18 cellular contexts compared by ENCODE assay signal in genomic region chr19:5254944-5255343, GRCh38.
DNase-seq lines count a peak whose midpoint lies in the region; ATAC-seq, FAIRE-seq and TF ChIP-seq lines count a peak whose summit lies in the region.
"Had no signal": no experiment of that assay in that cellular context is flagged by ENCODE, and none has a peak within 500 bp of the region (broad histone marks: within the 10 kb centered on the region; RNA-seq: fewer than 3 reads in every experiment).

No MANE protein-coding gene starts in this region.

- RAD21 ChIA-PET in GM12878 (lab: Charles Lee; ENCODE audit: unreplicated experiment), result no interaction called here

- H3K79me2 ChIP-seq in GM12878 (ENCODE audit: control insufficient read depth, insufficient read depth, low read length), result no peaks in the 10 kb centered on the region

- POLR2A ChIA-PET in GM12878 (lab: Charles Lee), result no interaction called here
- POLR2A ChIA-PET in naive thymus-derived CD4-positive, alpha-beta T cell (lab: Charles Lee), result no interaction called here

- TF ChIP-seq EP300 in Ishikawa (IDR thresholded peaks at IDR 0.05; ENCODE audit: borderline replicate concordance), result no peak
- TF ChIP-seq EP300 in GM12878 (IDR thresholded peaks at IDR 0.05; ENCODE audit: borderline replicate concordance in 1 of 2, control insufficient read depth in 1 of 2, low read depth in 2 of 2, low read length in 2 of 2), result no peak

- no peak overlapping the region for H3K27ac Mint-ChIP-seq in endothelial cell (ENCODE audit: unreplicated experiment)
- H3K27ac Mint-ChIP-seq in naive thymus-derived CD4-positive, alpha-beta T cell, result no peak overlapping the region
- H3K27ac Mint-ChIP-seq: CD4-positive, CD25-positive, alpha-beta regulatory T cell; H9 had no signal

- H3K4me3 Mint-ChIP-seq in endothelial cell (ENCODE audit: unreplicated experiment), result peak overlapping the region; percentile 18
- H3K4me3 Mint-ChIP-seq in naive thymus-derived CD4-positive, alpha-beta T cell, result no peak overlapping the region
- H3K4me3 Mint-ChIP-seq: CD4-positive, CD25-positive, alpha-beta regulatory T cell; H9 had no signal

- H3K27me3 Mint-ChIP-seq in endothelial cell (ENCODE audit: unreplicated experiment), result peaks cover 5% of the 10 kb centered on the region
- no peaks in the 10 kb centered on the region for H3K27me3 Mint-ChIP-seq in naive thymus-derived CD4-positive, alpha-beta T cell
- H3K27me3 Mint-ChIP-seq: CD4-positive, CD25-positive, alpha-beta regulatory T cell had no signal

- no peaks in the 10 kb centered on the region; a peak in 1 of 4 replicates for H3K36me3 ChIP-seq in GM12878 (ENCODE audit: control insufficient read depth in 2 of 2, insufficient read depth in 2 of 2, low read length in 1 of 2)
- H3K36me3 ChIP-seq in naive thymus-derived CD4-positive, alpha-beta T cell (ENCODE audit: control insufficient read depth in 2 of 3, insufficient read depth in 3 of 3, low read length in 3 of 3), result peaks cover 0 to 5% (median 0%) of the 10 kb centered on the region in 3 experiments

- TF ChIP-seq RAD21 in Ishikawa (IDR thresholded peaks at IDR 0.05; ENCODE audit: low read depth) (no peak), GM12878 (IDR thresholded peaks at IDR 0.05; ENCODE audit: insufficient read depth, low read depth, low read length) (no peak)

- ATAC-seq in GM12878 (no peak), GM21717 (IDR thresholded peaks at IDR 0.05; ENCODE audit: unreplicated experiment) (no peak)
- ATAC-seq in naive thymus-derived CD4-positive, alpha-beta T cell, result no peak

- no peak for TF ChIP-seq POLR2A in GM12878 (IDR thresholded peaks at IDR 0.05; ENCODE audit: low read depth, low read length)

- WGBS in GM12878 (ENCODE audit: insufficient coverage, insufficient replicate concordance, low lambda C conversion rate, missing lambda C conversion rate), result 4% methylated on average over 1 of the region's 1 CpG

- H3K4me1 Mint-ChIP-seq in endothelial cell (ENCODE audit: unreplicated experiment), result no peaks in the 10 kb centered on the region
- H3K4me1 Mint-ChIP-seq in naive thymus-derived CD4-positive, alpha-beta T cell, result no peaks in the 10 kb centered on the region
- H3K4me1 Mint-ChIP-seq: CD4-positive, CD25-positive, alpha-beta regulatory T cell had no signal

- no peak for FAIRE-seq in GM12878 (lab: Jason Lieb, UNC)
- FAIRE-seq: A204.1, D721Med, G401.6 had no signal

- no peak overlapping the region for H3K4me2 ChIP-seq in GM12878 (ENCODE audit: control insufficient read depth, insufficient read depth)

- DNase-seq in GM12878 (ENCODE audit: low read depth, low spot score) (no peak), endothelial cell (ENCODE audit: low spot score) (no peak), HCEC 1CT (no peak)
- no peak for DNase-seq in naive thymus-derived CD4-positive, alpha-beta T cell
- DNase-seq: ACHN; BE2C; C1 segment of cervical spinal cord; Caco-2; CD4-positive, CD25-positive, alpha-beta regulatory T cell; GOT3; H9; KBM-7 had no signal

- peaks cover 36% of the 10 kb centered on the region for H3K36me3 Mint-ChIP-seq in endothelial cell (ENCODE audit: low read depth, unreplicated experiment)
- peaks cover 2 to 34% (median 23%) of the 10 kb centered on the region in 5 donors for H3K36me3 Mint-ChIP-seq in naive thymus-derived CD4-positive, alpha-beta T cell
- H3K36me3 Mint-ChIP-seq: CD4-positive, CD25-positive, alpha-beta regulatory T cell had no signal

- H3K27ac ChIP-seq in GM12878 (ENCODE audit: control insufficient read depth, insufficient read depth), result no peak overlapping the region
- peak overlapping the region; percentile 2 for H3K27ac ChIP-seq in temporal lobe (ENCODE audit: low read depth, low read length)
- H3K27ac ChIP-seq in naive thymus-derived CD4-positive, alpha-beta T cell (ENCODE audit: low read depth, low read length), result no peak overlapping the region

- SMC1A ChIA-PET in GM12878 (lab: Charles Lee; ENCODE audit: uncharacterized antibody, unreplicated experiment), result no interaction called here

- no peak overlapping the region for H2AFZ ChIP-seq in GM12878 (ENCODE audit: control insufficient read depth, low read depth, low read length)

- intact Hi-C loops in GM12878 (cut with micrococcal nuclease; ENCODE audit: unreplicated experiment), result no loop called here
- intact Hi-C loops in naive thymus-derived CD4-positive, alpha-beta T cell (cut with micrococcal nuclease), result no loop called here

- no peaks in the 10 kb centered on the region for H3K27me3 ChIP-seq in GM12878 (replicated peaks in 1 of 2; ENCODE audit: control insufficient read depth in 2 of 2, insufficient read depth in 2 of 2, low read length in 1 of 2)
- no peaks in the 10 kb centered on the region for H3K27me3 ChIP-seq in naive thymus-derived CD4-positive, alpha-beta T cell (ENCODE audit: control insufficient read depth in 2 of 2, insufficient read depth in 2 of 2, low read length in 2 of 2)
- H3K27me3 ChIP-seq: BE2C had no signal

- H3K9me3 ChIP-seq in GM12878 (replicated peaks; ENCODE audit: control insufficient read depth, insufficient read depth, low read length), result peaks cover 5% of the 10 kb centered on the region; the same call in 1 of the 3 replicates
- H3K9me3 ChIP-seq in naive thymus-derived CD4-positive, alpha-beta T cell (ENCODE audit: control insufficient read depth in 2 of 3, low read length in 3 of 3), result peaks cover 0 to 27% (median 4%) of the 10 kb centered on the region in 3 experiments
- H3K9me3 ChIP-seq: BE2C, Caco-2 had no signal

- H3K4me3 ChIP-seq in GM12878, result no peak overlapping the region
- H3K4me3 ChIP-seq in naive thymus-derived CD4-positive, alpha-beta T cell (ENCODE audit: low read length), result no peak overlapping the region

- in situ Hi-C loops in GM12878 (cut with MboI), result no loop called here

- no peak overlapping the region for H3K9ac ChIP-seq in GM12878 (ENCODE audit: control insufficient read depth, insufficient read depth, low read length)

- no peak for TF ChIP-seq CTCF in GM12878 (IDR thresholded peaks at IDR 0.05 in 2 of 3, conservative IDR thresholded peaks at IDR 0.05 in 1 of 3; ENCODE audit: control insufficient read depth in 2 of 3, extremely low read depth in 1 of 3, insufficient read depth in 1 of 3, low read depth in 3 of 3, low read length in 3 of 3)
- TF ChIP-seq CTCF in endothelial cell (IDR thresholded peaks at IDR 0.05; ENCODE audit: unreplicated experiment), result no peak

- no peaks in the 10 kb centered on the region for H3K9me3 Mint-ChIP-seq in endothelial cell (ENCODE audit: unreplicated experiment)
- H3K9me3 Mint-ChIP-seq in naive thymus-derived CD4-positive, alpha-beta T cell, result peaks cover 0 to 43% (median 22%) of the 10 kb centered on the region in 11 donors

- no TSS peak for BruUV-seq in GM12878 (replicated peaks; lab: Mats Ljungman, UMichigan)

- H4K20me1 ChIP-seq in GM12878 (ENCODE audit: control insufficient read depth, insufficient read depth), result no peaks in the 10 kb centered on the region

- CTCF ChIA-PET in GM12878 (lab: Yijun Ruan, JAX), result no interaction called here
- CTCF ChIA-PET in naive thymus-derived CD4-positive, alpha-beta T cell (lab: Charles Lee), result no interaction called here

- no peaks in the 10 kb centered on the region for H3K4me1 ChIP-seq in GM12878 (ENCODE audit: control insufficient read depth, insufficient read depth, low read length)
- no peaks in the 10 kb centered on the region for H3K4me1 ChIP-seq in naive thymus-derived CD4-positive, alpha-beta T cell (ENCODE audit: control insufficient read depth in 2 of 2, insufficient read depth in 2 of 2, low read length in 2 of 2)
- H3K4me1 ChIP-seq: BE2C, Caco-2 had no signal

TF ChIP-seq in Ishikawa, 13 proteins besides CTCF, POLR2A, EP300 and RAD21 (continues in another document):
- TF ChIP-seq EGR1 (IDR thresholded peaks at IDR 0.05) (no peak), TAF1 (IDR thresholded peaks at IDR 0.05; ENCODE audit: low read depth) (no peak)

TF ChIP-seq in GM12878, 131 proteins besides CTCF, POLR2A, EP300 and RAD21:
- TF ChIP-seq POLR2AphosphoS2 (IDR thresholded peaks at IDR 0.05; ENCODE audit: low read depth, low read length), result no peak
- TF ChIP-seq FOXK2 (IDR thresholded peaks at IDR 0.05), result no peak
- no peak for TF ChIP-seq SIN3A (IDR thresholded peaks at IDR 0.05; ENCODE audit: low read depth, low read length)
- TF ChIP-seq RELB (IDR thresholded peaks at IDR 0.05; ENCODE audit: low read depth), result no peak
- TF ChIP-seq IRF4 (IDR thresholded peaks at IDR 0.05; ENCODE audit: low read depth, low read length), result no peak
- TF ChIP-seq ZNF207 (IDR thresholded peaks at IDR 0.05; ENCODE audit: borderline replicate concordance), result no peak
- peak; percentile 60; the same call in 1 of the 2 replicates for TF ChIP-seq YY1 (IDR thresholded peaks at IDR 0.05; ENCODE audit: low read depth, low read length)
TF ChIP-seq in GM12878: peak in this region for 1.
